ENCODE assay signal across 8 cellular contexts in genomic region chr12:67648306-67649164, GRCh38. TPM values are rescaled to one million over a fixed set of nuclear protein-coding genes. Genes with fewer than 3 reads are reported as not detected.
A peak's percentile ranks its signal among the peaks of the same experiment; 100 is the strongest.
DNase-seq lines count a peak whose midpoint lies in the region; ATAC-seq and TF ChIP-seq lines count a peak whose summit lies in the region.

Gene DYRK2, plus strand, starts transcription at chr12:67648745. Its CDS starts 389 bp downstream, at chr12:67649134.

- DNase-seq in ACHN (peak; percentile 87), NCI-H345 treated with DMSO at 0.1 percent for 48 hours (lab: John Stamatoyannopoulos, UW; ENCODE audit: unreplicated experiment) (peak; percentile 39), dermis blood vessel endothelial cell (peak; percentile 81)
- DNase-seq in activated CD4-positive, alpha-beta T cell treated with anti-CD3 and anti-CD28 coated beads, Interleukin-2, amount 10 ng/mL, durations not matched to agents 7 days and 5 days = peak; percentile 74
- peak; percentile 62 for DNase-seq in stimulated activated CD4-positive, alpha-beta T cell treated with anti-CD3 and anti-CD28 coated beads, Interleukin-4, amount 100 ng/mL, for 24 hours

- no peaks in the 10 kb centered on the region for H3K36me3 ChIP-seq in liver (ENCODE audit: control insufficient read depth in 4 of 4, insufficient read depth in 3 of 4, low read depth in 1 of 4, low read length in 3 of 4)

- peaks cover 40% of the 10 kb centered on the region for H3K4me1 Mint-ChIP-seq in activated CD4-positive, alpha-beta T cell treated with anti-CD3 and anti-CD28 coated beads, Interleukin-2, amount 10 ng/mL, durations not matched to agents 7 days and 5 days

- no peak for TF ChIP-seq RAD21 in liver (IDR thresholded peaks at IDR 0.05)

- peaks cover 2 to 18% (median 9%) of the 10 kb centered on the region in 4 donors for H3K4me1 ChIP-seq in liver (ENCODE audit: control insufficient read depth in 4 of 4, insufficient read depth in 4 of 4, low read length in 3 of 4)

- POLR2A ChIA-PET in activated CD4-positive, alpha-beta T cell treated with anti-CD3 and anti-CD28 coated beads, Interleukin-2, amount 10 ng/mL, durations not matched to agents 7 days and 5 days (lab: Charles Lee) = no interaction called here

- H3K9me3 ChIP-seq in liver (ENCODE audit: control insufficient read depth in 4 of 4, low read length in 3 of 4) = no peaks in the 10 kb centered on the region

- TF ChIP-seq CTCF in liver (IDR thresholded peaks at IDR 0.05; ENCODE audit: low read depth, low read length, missing input control) = no peak

- ATAC-seq in GM18519 (IDR thresholded peaks at IDR 0.05; ENCODE audit: low FRiP score, unreplicated experiment) (peak; percentile 42), HG03025 (IDR thresholded peaks at IDR 0.05; ENCODE audit: low FRiP score, unreplicated experiment) (peak; percentile 42)

- 1% methylated on average over 108 of the region's 109 CpGs for WGBS in liver

- no peaks in the 10 kb centered on the region for H3K27me3 ChIP-seq in liver (ENCODE audit: control insufficient read depth in 4 of 4, insufficient read depth in 4 of 4, low read length in 3 of 4)

- peaks cover 28% of the 10 kb centered on the region for H3K36me3 Mint-ChIP-seq in activated CD4-positive, alpha-beta T cell treated with anti-CD3 and anti-CD28 coated beads, Interleukin-2, amount 10 ng/mL, durations not matched to agents 7 days and 5 days (ENCODE audit: low read depth)

- peak within 1 kb of the TSS; percentile 95 for H3K27ac Mint-ChIP-seq in activated CD4-positive, alpha-beta T cell treated with anti-CD3 and anti-CD28 coated beads, Interleukin-2, amount 10 ng/mL, durations not matched to agents 7 days and 5 days

- peak within 1 kb of the TSS; percentile 92 for H3K4me3 Mint-ChIP-seq in activated CD4-positive, alpha-beta T cell treated with anti-CD3 and anti-CD28 coated beads, Interleukin-2, amount 10 ng/mL, durations not matched to agents 7 days and 5 days

- in situ Hi-C loops in ACHN (cut with HindIII; ENCODE audit: low pct_ligation_motif_present, low pct_unique_long_range_greater_than_20kb, low sequenced_read_pairs) = no loop called here

- peak within 1 kb of the TSS; percentile 68 to 99 (median 83) for H3K4me3 ChIP-seq in liver (ENCODE audit: low read depth in 1 of 3, low read length in 3 of 3)

- peak within 1 kb of the TSS; percentile 48 to 68 for H3K9ac ChIP-seq in liver (ENCODE audit: low read depth in 1 of 2, low read length in 2 of 2)

- peaks cover 4% of the 10 kb centered on the region for H3K9me3 Mint-ChIP-seq in activated CD4-positive, alpha-beta T cell treated with anti-CD3 and anti-CD28 coated beads, Interleukin-2, amount 10 ng/mL, durations not matched to agents 7 days and 5 days

- CTCF ChIA-PET in activated CD4-positive, alpha-beta T cell treated with anti-CD3 and anti-CD28 coated beads, Interleukin-2, amount 10 ng/mL, durations not matched to agents 7 days and 5 days (lab: Charles Lee) = interaction anchor here (1.1 to 1.5 kb wide), 6 partner anchors 10 to 54 kb away, joined by 3 to 7 read pairs (median 4); no protein-coding TSS in a partner anchor

- peaks cover 4% of the 10 kb centered on the region for H3K27me3 Mint-ChIP-seq in activated CD4-positive, alpha-beta T cell treated with anti-CD3 and anti-CD28 coated beads, Interleukin-2, amount 10 ng/mL, durations not matched to agents 7 days and 5 days

- peak within 1 kb of the TSS; percentile 80 to 92 for H3K27ac ChIP-seq in liver (ENCODE audit: low read depth in 1 of 2, low read length in 2 of 2)

TF ChIP-seq in liver, 16 proteins besides CTCF, POLR2A, EP300 and RAD21:
- no peak for TF ChIP-seq FOXA2 (IDR thresholded peaks at IDR 0.05)
- TF ChIP-seq GABPA (IDR thresholded peaks at IDR 0.05 in 1 of 2, conservative IDR thresholded peaks at IDR 0.05 in 1 of 2) = no peak
- no peak for TF ChIP-seq MAX (IDR thresholded peaks at IDR 0.05)
- no peak for TF ChIP-seq SP1 (IDR thresholded peaks at IDR 0.05)
- no peak for TF ChIP-seq JUND (IDR thresholded peaks at IDR 0.05)
- TF ChIP-seq NR2F2 (IDR thresholded peaks at IDR 0.05) = no peak
- TF ChIP-seq ZBTB33 (IDR thresholded peaks at IDR 0.05) = no peak
- TF ChIP-seq HNF4A (conservative IDR thresholded peaks at IDR 0.05) = no peak

RNA-seq across cellular contexts. Expression of gene DYRK2, which starts in this region (rescaled TPM):
- total RNA-seq in activated CD4-positive, alpha-beta T cell treated with anti-CD3 and anti-CD28 coated beads, Interleukin-2, amount 10 ng/mL, durations not matched to agents 7 days and 5 days = 10 to 100 TPM; 66.4 to 69.8 TPM
- total RNA-seq in dermis blood vessel endothelial cell (11.3 and 12.8 TPM in 2 replicates), liver (1 to 10 TPM; 6.6 to 8.8 TPM)
- polyA plus RNA-seq in liver = 1 to 10 TPM; 1.2 to 3.2 TPM

Comparison
In these comparisons a context has a peak if more than half of its experiments do, and no peak if none do; other contexts are left out.
1. Peak in every context shown above with its lines: DNase-seq, ATAC-seq, H3K4me3 ChIP-seq and H3K27ac ChIP-seq.